Comparison of ENCODE assay signal across 13 cellular contexts in genomic region chr3:56593455-56594158, GRCh38. TPM values are rescaled to one million over a fixed set of nuclear protein-coding genes. Genes with fewer than 3 reads are reported as not detected.
DNase-seq lines count a peak whose midpoint lies in the region; ATAC-seq and TF ChIP-seq lines count a peak whose summit lies in the region.
"Had no signal": no experiment of that assay in that cellular context is flagged by ENCODE, and none has a peak within 500 bp of the region (broad histone marks: within the 10 kb centered on the region; RNA-seq: fewer than 3 reads in every experiment).

No MANE protein-coding gene starts in this region.

- peak overlapping the region; percentile 15 for H3K4me3 ChIP-seq in effector memory CD4-positive, alpha-beta T cell (ENCODE audit: insufficient read depth, low read depth, low read length, poor library complexity, severe bottlenecking)
- H3K4me3 ChIP-seq in upper lobe of right lung: no peak overlapping the region

- no peaks in the 10 kb centered on the region for H3K27me3 ChIP-seq in effector memory CD4-positive, alpha-beta T cell (replicated peaks; ENCODE audit: control insufficient read depth, insufficient read depth, low read length, poor library complexity, severe bottlenecking)
- H3K27me3 ChIP-seq in upper lobe of right lung: no peaks in the 10 kb centered on the region

- TF ChIP-seq CTCF in natural killer cell (IDR thresholded peaks at IDR 0.05): no peak
- no peak for TF ChIP-seq CTCF in upper lobe of right lung (IDR thresholded peaks at IDR 0.05)

- POLR2A ChIA-PET in activated CD4-positive, alpha-beta memory T cell treated with anti-CD3 and anti-CD28 coated beads, Interleukin-2, amount 10 ng/mL, durations not matched to agents 7 days and 5 days (lab: Charles Lee): interaction anchor here (0.8 to 1.9 kb wide), 6 partner anchors 15 to 89 kb away, joined by 3 to 16 read pairs (median 4); partner anchors contain the start of genes CCDC66 and TASOR

- CTCF ChIA-PET in activated CD4-positive, alpha-beta memory T cell treated with anti-CD3 and anti-CD28 coated beads, Interleukin-2, amount 10 ng/mL, durations not matched to agents 7 days and 5 days (lab: Charles Lee): interaction anchor here (1.4 to 1.6 kb wide), 2 partner anchors 35 to 37 kb away, joined by 3 to 7 read pairs; partner anchors contain the start of gene CCDC66

- peaks cover 10 to 17% of the 10 kb centered on the region in 2 donors for H3K4me1 Mint-ChIP-seq in natural killer cell
- H3K4me1 Mint-ChIP-seq in natural killer cell treated with Interleukin-12 subunit alpha and Interleukin-12 subunit beta and Interleukin-15 and Interleukin-18, amount 100 ng/mL, for 72 hours (ENCODE audit: low read depth in 2 of 2): peaks cover 9 to 10% of the 10 kb centered on the region in 2 donors
- peaks cover 25% of the 10 kb centered on the region for H3K4me1 Mint-ChIP-seq in activated CD4-positive, alpha-beta memory T cell treated with anti-CD3 and anti-CD28 coated beads, Interleukin-2, amount 10 ng/mL, durations not matched to agents 7 days and 5 days

- H3K4me1 ChIP-seq in effector memory CD4-positive, alpha-beta T cell (ENCODE audit: control insufficient read depth, insufficient read depth, low read length, poor library complexity, severe bottlenecking): peaks cover 13% of the 10 kb centered on the region
- H3K4me1 ChIP-seq in upper lobe of right lung: no peaks in the 10 kb centered on the region

- peak overlapping the region; percentile 51 to 65 for H3K27ac Mint-ChIP-seq in natural killer cell
- H3K27ac Mint-ChIP-seq in natural killer cell treated with Interleukin-12 subunit alpha and Interleukin-12 subunit beta and Interleukin-15 and Interleukin-18, amount 100 ng/mL, for 72 hours: peak overlapping the region in 1 of 2 donors; percentile 26
- peak overlapping the region; percentile 76 for H3K27ac Mint-ChIP-seq in activated CD4-positive, alpha-beta memory T cell treated with anti-CD3 and anti-CD28 coated beads, Interleukin-2, amount 10 ng/mL, durations not matched to agents 7 days and 5 days
- H3K27ac Mint-ChIP-seq: endodermal cell had no signal

- no peaks in the 10 kb centered on the region for H3K9me3 ChIP-seq in effector memory CD4-positive, alpha-beta T cell (ENCODE audit: control insufficient read depth, low read length)
- H3K9me3 ChIP-seq in upper lobe of right lung: no peaks in the 10 kb centered on the region

- peak overlapping the region; percentile 11 for H3K4me3 Mint-ChIP-seq in natural killer cell
- H3K4me3 Mint-ChIP-seq in natural killer cell treated with Interleukin-12 subunit alpha and Interleukin-12 subunit beta and Interleukin-15 and Interleukin-18, amount 100 ng/mL, for 72 hours: no peak overlapping the region
- peak overlapping the region; percentile 23 for H3K4me3 Mint-ChIP-seq in activated CD4-positive, alpha-beta memory T cell treated with anti-CD3 and anti-CD28 coated beads, Interleukin-2, amount 10 ng/mL, durations not matched to agents 7 days and 5 days
- H3K4me3 Mint-ChIP-seq: endodermal cell had no signal

- no peaks in the 10 kb centered on the region for H3K9me3 Mint-ChIP-seq in natural killer cell
- no peaks in the 10 kb centered on the region for H3K9me3 Mint-ChIP-seq in natural killer cell treated with Interleukin-12 subunit alpha and Interleukin-12 subunit beta and Interleukin-15 and Interleukin-18, amount 100 ng/mL, for 72 hours
- H3K9me3 Mint-ChIP-seq in activated CD4-positive, alpha-beta memory T cell treated with anti-CD3 and anti-CD28 coated beads, Interleukin-2, amount 10 ng/mL, durations not matched to agents 7 days and 5 days: peaks cover 6% of the 10 kb centered on the region
- H3K9me3 Mint-ChIP-seq: endodermal cell had no signal

- DNase-seq in natural killer cell (no peak), upper lobe of right lung (no peak), midbrain (lab: John Stamatoyannopoulos, UW) (no peak)
- no peak for DNase-seq in natural killer cell treated with Interleukin-12 subunit alpha and Interleukin-12 subunit beta and Interleukin-15 and Interleukin-18, amount 100 ng/mL, for 72 hours (ENCODE audit: low spot score)
- peak; percentile 63 for DNase-seq in activated CD4-positive, alpha-beta memory T cell treated with anti-CD3 and anti-CD28 coated beads, Interleukin-2, amount 10 ng/mL, durations not matched to agents 7 days and 5 days
- peak; percentile 9 to 60 (median 40) for DNase-seq in effector memory CD4-positive, alpha-beta T cell
- DNase-seq: aorta, endodermal cell, nucleus accumbens, substantia nigra had no signal

- H3K27ac ChIP-seq in effector memory CD4-positive, alpha-beta T cell (ENCODE audit: insufficient read depth, low read length, poor library complexity, severe bottlenecking): peak overlapping the region; percentile 41
- no peak overlapping the region for H3K27ac ChIP-seq in upper lobe of right lung

- no peaks in the 10 kb centered on the region for H3K27me3 Mint-ChIP-seq in natural killer cell (ENCODE audit: low read depth in 2 of 2)
- H3K27me3 Mint-ChIP-seq in natural killer cell treated with Interleukin-12 subunit alpha and Interleukin-12 subunit beta and Interleukin-15 and Interleukin-18, amount 100 ng/mL, for 72 hours: no peaks in the 10 kb centered on the region
- H3K27me3 Mint-ChIP-seq in activated CD4-positive, alpha-beta memory T cell treated with anti-CD3 and anti-CD28 coated beads, Interleukin-2, amount 10 ng/mL, durations not matched to agents 7 days and 5 days: no peaks in the 10 kb centered on the region

- ATAC-seq in natural killer cell: peak; percentile 31 to 72 (median 66)
- ATAC-seq in natural killer cell treated with Interleukin-12 subunit alpha and Interleukin-12 subunit beta and Interleukin-15 and Interleukin-18, amount 100 ng/mL, for 72 hours: no peak
- peak; percentile 37 for ATAC-seq in upper lobe of right lung
- ATAC-seq in GM18909 (IDR thresholded peaks at IDR 0.05; ENCODE audit: poor library complexity, unreplicated experiment): no peak
- ATAC-seq in GM21576 (IDR thresholded peaks at IDR 0.05; ENCODE audit: unreplicated experiment): no peak
- ATAC-seq: left lobe of liver had no signal

- intact Hi-C loops in natural killer cell (cut with micrococcal nuclease) (no loop called here), upper lobe of right lung (cut with DNase I) (no loop called here)

- H3K36me3 ChIP-seq in effector memory CD4-positive, alpha-beta T cell (ENCODE audit: control insufficient read depth, insufficient read depth, low read length): no peaks in the 10 kb centered on the region
- H3K36me3 ChIP-seq in upper lobe of right lung: peaks cover 25% of the 10 kb centered on the region

- peaks cover 10% of the 10 kb centered on the region for H3K36me3 Mint-ChIP-seq in natural killer cell
- H3K36me3 Mint-ChIP-seq in natural killer cell treated with Interleukin-12 subunit alpha and Interleukin-12 subunit beta and Interleukin-15 and Interleukin-18, amount 100 ng/mL, for 72 hours: peaks cover 28% of the 10 kb centered on the region
- H3K36me3 Mint-ChIP-seq in activated CD4-positive, alpha-beta memory T cell treated with anti-CD3 and anti-CD28 coated beads, Interleukin-2, amount 10 ng/mL, durations not matched to agents 7 days and 5 days (ENCODE audit: low read depth): peaks cover 51% of the 10 kb centered on the region

RNA-seq across cellular contexts. Expression of gene CCDC66, which starts 36.6 kb away (rescaled TPM):
- total RNA-seq in natural killer cell (10 to 100 TPM; 25.5 to 36.0 (median 35.0) TPM), upper lobe of right lung (25.0 TPM)
- total RNA-seq in natural killer cell treated with Interleukin-12 subunit alpha and Interleukin-12 subunit beta and Interleukin-15 and Interleukin-18, amount 100 ng/mL, for 72 hours: 10 to 100 TPM; 24.9 to 49.2 TPM
- total RNA-seq in activated CD4-positive, alpha-beta memory T cell treated with anti-CD3 and anti-CD28 coated beads, Interleukin-2, amount 10 ng/mL, durations not matched to agents 7 days and 5 days: 10 to 100 TPM; 29.6 to 32.5 TPM

Comparison
In these comparisons a context has a peak if more than half of its experiments do, and no peak if none do; other contexts are left out.
1. ATAC-seq: peak in natural killer cell (3 of 3) and upper lobe of right lung (single experiment); none in natural killer cell treated with Interleukin-12 subunit alpha and Interleukin-12 subunit beta and Interleukin-15 and Interleukin-18, amount 100 ng/mL, for 72 hours (0 of 2), GM18909 (single experiment) and GM21576 (single experiment).
2. DNase-seq: peak in activated CD4-positive, alpha-beta memory T cell treated with anti-CD3 and anti-CD28 coated beads, Interleukin-2, amount 10 ng/mL, durations not matched to agents 7 days and 5 days (single experiment) and effector memory CD4-positive, alpha-beta T cell (3 of 3); none in natural killer cell (single experiment), natural killer cell treated with Interleukin-12 subunit alpha and Interleukin-12 subunit beta and Interleukin-15 and Interleukin-18, amount 100 ng/mL, for 72 hours (single experiment), upper lobe of right lung (single experiment) and midbrain (single experiment).